ENCODE assay signal across 8 cellular contexts in genomic region chr3:129428382-129429079, GRCh38. TPM values are rescaled to one million over a fixed set of nuclear protein-coding genes. Genes with fewer than 3 reads are reported as not detected.
DNase-seq lines count a peak whose midpoint lies in the region; ATAC-seq, FAIRE-seq and TF ChIP-seq lines count a peak whose summit lies in the region.

Gene EFCAB12, minus strand, starts transcription at chr3:129428636. Its CDS starts 148 bp downstream, at chr3:129428488.

- H3K4me3 ChIP-seq in GM12865 (ENCODE audit: low read depth, low read length) (no peak within 1 kb of the TSS), bronchial epithelial cell (ENCODE audit: low read depth, low read length) (peak within 1 kb of the TSS; percentile 50), skeletal muscle tissue (ENCODE audit: low read length in 3 of 3) (peak within 1 kb of the TSS; percentile 86 to 88 (median 88))

- FAIRE-seq in bronchial epithelial cell (lab: Jason Lieb, UNC): no peak

- H3K27me3 Mint-ChIP-seq in activated B cell treated with CpG ODN at 0.5 μM for 24 hours: no peaks in the 10 kb centered on the region

- H3K9me3 Mint-ChIP-seq in activated B cell treated with CpG ODN at 0.5 μM for 24 hours: peaks cover 3% of the 10 kb centered on the region

- DNase-seq in GM12865 (ENCODE audit: low read depth) (peak; percentile 86), NCI-H1930 (lab: John Stamatoyannopoulos, UW) (peak; percentile 85 to 91), activated B cell treated with CpG ODN at 0.5 μM for 24 hours (peak; percentile 83), bronchial epithelial cell (ENCODE audit: low read depth) (peak; percentile 87), iPS-NIHi7 (ENCODE audit: extremely low spot score) (peak; percentile 96), AML-193 (lab: John Stamatoyannopoulos, UW) (no peak)

- no peaks in the 10 kb centered on the region for H3K9me3 ChIP-seq in skeletal muscle tissue (ENCODE audit: control insufficient read depth in 3 of 3, low read length in 3 of 3)

- H3K27me3 ChIP-seq in bronchial epithelial cell (ENCODE audit: control insufficient read depth, insufficient read depth, low read length) (no peaks in the 10 kb centered on the region), skeletal muscle tissue (ENCODE audit: control insufficient read depth in 3 of 3, insufficient read depth in 3 of 3, low read length in 3 of 3) (no peaks in the 10 kb centered on the region)

- H3K27ac Mint-ChIP-seq in activated B cell treated with CpG ODN at 0.5 μM for 24 hours: peak within 1 kb of the TSS; percentile 83

- CTCF ChIA-PET in activated B cell treated with CpG ODN at 0.5 μM for 24 hours (lab: Charles Lee): interaction anchor here (0.6 to 1.3 kb wide), 3 partner anchors 11 to 53 kb away, joined by 3 to 5 read pairs (median 4); partner anchors contain the start of genes IFT122 and MBD4

- POLR2A ChIA-PET in activated B cell treated with CpG ODN at 0.5 μM for 24 hours (lab: Charles Lee): interaction anchor here (0.9 to 4.3 kb wide), 4 partner anchors 11 to 683 kb away, joined by 3 to 59 read pairs (median 7); partner anchors contain the start of genes IFT122 and MBD4

- peaks cover 44% of the 10 kb centered on the region for H3K36me3 Mint-ChIP-seq in activated B cell treated with CpG ODN at 0.5 μM for 24 hours (ENCODE audit: low read depth)

- ATAC-seq in HG02678 (IDR thresholded peaks at IDR 0.05; ENCODE audit: unreplicated experiment) (peak; percentile 92), activated B cell treated with CpG ODN at 0.5 μM for 24 hours (ENCODE audit: low read depth) (peak; percentile 91)

- H3K9ac ChIP-seq in skeletal muscle tissue (ENCODE audit: low read depth in 1 of 3, low read length in 3 of 3): peak within 1 kb of the TSS; percentile 6 to 74 (median 62)

- peak within 1 kb of the TSS; percentile 14 for H3K27ac ChIP-seq in skeletal muscle tissue (ENCODE audit: low read depth, low read length)

- H3K4me1 Mint-ChIP-seq in activated B cell treated with CpG ODN at 0.5 μM for 24 hours: peaks cover 64% of the 10 kb centered on the region

- intact Hi-C loops in activated B cell treated with CpG ODN at 0.5 μM for 24 hours (cut with micrococcal nuclease): loop anchor here (1.0 to 2.0 kb wide), 3 partner anchors 12 to 46 kb away; partner anchors contain the start of gene IFT122

- H3K4me1 ChIP-seq in skeletal muscle tissue (ENCODE audit: control insufficient read depth in 3 of 3, insufficient read depth in 3 of 3, low read length in 3 of 3): peaks cover 11 to 17% (median 12%) of the 10 kb centered on the region in 3 donors

- peak within 1 kb of the TSS; percentile 85 for H3K4me3 Mint-ChIP-seq in activated B cell treated with CpG ODN at 0.5 μM for 24 hours

- H3K36me3 ChIP-seq in bronchial epithelial cell (ENCODE audit: control insufficient read depth, insufficient read depth, low read length): peaks cover 11% of the 10 kb centered on the region
- peaks cover 14 to 31% (median 22%) of the 10 kb centered on the region in 3 donors for H3K36me3 ChIP-seq in skeletal muscle tissue (ENCODE audit: control insufficient read depth in 3 of 3, insufficient read depth in 3 of 3, low read length in 3 of 3)

- TF ChIP-seq CTCF in GM12865 (IDR thresholded peaks at IDR 0.05; ENCODE audit: insufficient read depth, low read depth, low read length, missing control alignments) (no peak), activated B cell treated with CpG ODN at 0.5 μM for 24 hours (IDR thresholded peaks at IDR 0.05) (no peak), bronchial epithelial cell (IDR thresholded peaks at IDR 0.05; ENCODE audit: insufficient read depth, low read length, severe bottlenecking) (no peak)

RNA-seq across cellular contexts. Expression of gene EFCAB12, which starts in this region (rescaled TPM):
- total RNA-seq in activated B cell treated with CpG ODN at 0.5 μM for 24 hours (1.8 and 2.1 TPM in 2 replicates), bronchial epithelial cell (not detected in 2 replicates), skeletal muscle tissue (not detected)

Comparison
In these comparisons a context has a peak if more than half of its experiments do, and no peak if none do; other contexts are left out.
1. Peak in DNase-seq and H3K4me3 ChIP-seq in bronchial epithelial cell; RNA of the gene not detected or under 1 TPM.
2. DNase-seq: peak in GM12865 (single experiment), NCI-H1930 (2 of 2), activated B cell treated with CpG ODN at 0.5 μM for 24 hours (single experiment) and iPS-NIHi7 (single experiment); none in AML-193 (0 of 2).